Comparison of ENCODE assay signal across 35 cellular contexts in genomic region chr7:110480964-110481363, GRCh38.
"Had no signal": no experiment of that assay in that cellular context is flagged by ENCODE, and none has a peak within 500 bp of the region (broad histone marks: within the 10 kb centered on the region; RNA-seq: fewer than 3 reads in every experiment).

No MANE protein-coding gene starts in this region.

- H3K36me3 ChIP-seq: MG63 had no signal

- H3K4me3 ChIP-seq: MG63 had no signal

- H3K9me3 ChIP-seq: MG63 had no signal

- DNase-seq: Karpas-422, Kasumi-1, MG63, MM.1S, MV-4-11, NCI-H1048, NCI-H1092, NCI-H1092 treated with DMSO at 0.1 percent for 48 hours, NCI-H1105, NCI-H1105 treated with DMSO at 0.1 percent for 48 hours, NCI-H1417, NCI-H1417 treated with DMSO at 0.1 percent for 48 hours, NCI-H1436, NCI-H1436 treated with DMSO at 0.1 percent for 48 hours, NCI-H146, NCI-H1694, NCI-H1694 treated with DMSO at 0.1 percent for 48 hours, NCI-H187, NCI-H187 treated with DMSO at 0.1 percent for 48 hours, NCI-H1930, NCI-H2029, NCI-H2029 treated with DMSO at 0.1 percent for 48 hours, NCI-H2081, NCI-H2081 treated with DMSO at 0.1 percent for 48 hours, NCI-H2107, NCI-H2171, NCI-H2171 treated with DMSO at 0.1 percent for 48 hours, NCI-H2227 treated with DMSO at 0.1 percent for 48 hours, NCI-H226, NCI-H345, NCI-H446, NCI-H446 treated with DMSO at 0.1 percent for 48 hours, NCI-H510A, NCI-H510A treated with DMSO at 0.1 percent for 48 hours, NCI-H524 had no signal
